ENCODE assay signal across 26 cellular contexts in genomic region chr12:109919466-109919865, GRCh38.
"Had no signal": no experiment of that assay in that cellular context is flagged by ENCODE, and none has a peak within 500 bp of the region (broad histone marks: within the 10 kb centered on the region; RNA-seq: fewer than 3 reads in every experiment).

No MANE protein-coding gene starts in this region.

- H3K4me2 ChIP-seq: hepatocyte had no signal

- DNase-seq: effector CD4-positive, alpha-beta T cell; endodermal cell; erythroblast; foreskin keratinocyte; head of caudate nucleus; kidney; left cardiac atrium; left ventricle myocardium inferior; lower lobe of right lung; mesenchymal stem cell; naive thymus-derived CD4-positive, alpha-beta T cell; psoas muscle; retina; stimulated activated CD4-positive, alpha-beta T cell treated with anti-CD3 and anti-CD28 coated beads, Interleukin-2, amount 100 ng/mL, for 24 hours; stimulated activated CD4-positive, alpha-beta T cell treated with anti-CD3 and anti-CD28 coated beads, Interleukin-4, amount 100 ng/mL, for 4 hours; stimulated activated naive B cell treated with anti-CD40 and anti-IgM and Interleukin-4, amounts not matched to agents 10 μg/mL and 1 μg/mL and 100 μg/mL, for 72 hours; stimulated activated naive CD8-positive, alpha-beta T cell treated with anti-CD3 and anti-CD28 coated beads, Interleukin-15, amount 100 ng/mL, for 72 hours; testis had no signal

- H3K27me3 ChIP-seq: foreskin keratinocyte, hepatocyte, neutrophil, right lobe of liver, testis, tibial nerve, upper lobe of right lung, vagina had no signal

- H3K4me1 Mint-ChIP-seq: endodermal cell; stimulated activated naive B cell treated with anti-CD40 and anti-IgM and Interleukin-4, amounts not matched to agents 10 μg/mL and 1 μg/mL and 100 μg/mL, for 72 hours; stimulated activated naive CD8-positive, alpha-beta T cell treated with anti-CD3 and anti-CD28 coated beads, Interleukin-15, amount 100 ng/mL, for 72 hours had no signal

- H3K79me2 ChIP-seq: hepatocyte had no signal

- H2AFZ ChIP-seq: hepatocyte had no signal

- ATAC-seq: foreskin keratinocyte; left cardiac atrium; lower lobe of right lung; naive thymus-derived CD4-positive, alpha-beta T cell; psoas muscle; right lobe of liver; stimulated activated naive B cell treated with anti-CD40 and anti-IgM and Interleukin-4, amounts not matched to agents 10 μg/mL and 1 μg/mL and 100 μg/mL, for 72 hours; stimulated activated naive CD8-positive, alpha-beta T cell treated with anti-CD3 and anti-CD28 coated beads, Interleukin-15, amount 100 ng/mL, for 72 hours; upper lobe of right lung had no signal

- H3K9me3 ChIP-seq: left ventricle myocardium inferior, lower lobe of right lung, neutrophil, psoas muscle, right lobe of liver, testis, tibial nerve, upper lobe of right lung, vagina had no signal

- H3K27me3 Mint-ChIP-seq: naive thymus-derived CD4-positive, alpha-beta T cell; stimulated activated naive B cell treated with anti-CD40 and anti-IgM and Interleukin-4, amounts not matched to agents 10 μg/mL and 1 μg/mL and 100 μg/mL, for 72 hours; stimulated activated naive CD8-positive, alpha-beta T cell treated with anti-CD3 and anti-CD28 coated beads, Interleukin-15, amount 100 ng/mL, for 72 hours had no signal

- H3K27ac ChIP-seq: foreskin keratinocyte, hepatocyte, left ventricle myocardium inferior, lower lobe of right lung, neutrophil, psoas muscle, right lobe of liver, skin epidermis, testis, tibial nerve, upper lobe of right lung, vagina had no signal

- H3K4me3 Mint-ChIP-seq: endodermal cell; naive thymus-derived CD4-positive, alpha-beta T cell; stimulated activated naive B cell treated with anti-CD40 and anti-IgM and Interleukin-4, amounts not matched to agents 10 μg/mL and 1 μg/mL and 100 μg/mL, for 72 hours; stimulated activated naive CD8-positive, alpha-beta T cell treated with anti-CD3 and anti-CD28 coated beads, Interleukin-15, amount 100 ng/mL, for 72 hours had no signal

- H3K4me1 ChIP-seq: foreskin keratinocyte, left ventricle myocardium inferior, lower lobe of right lung, psoas muscle, right lobe of liver, testis, upper lobe of right lung, vagina had no signal

- H3K9me3 Mint-ChIP-seq: endodermal cell; naive thymus-derived CD4-positive, alpha-beta T cell; stimulated activated naive B cell treated with anti-CD40 and anti-IgM and Interleukin-4, amounts not matched to agents 10 μg/mL and 1 μg/mL and 100 μg/mL, for 72 hours; stimulated activated naive CD8-positive, alpha-beta T cell treated with anti-CD3 and anti-CD28 coated beads, Interleukin-15, amount 100 ng/mL, for 72 hours had no signal

- H3K4me3 ChIP-seq: hepatocyte, left ventricle myocardium inferior, lower lobe of right lung, psoas muscle, right lobe of liver, skin epidermis, testis, tibial nerve, upper lobe of right lung, vagina had no signal

- FAIRE-seq: endothelial cell of umbilical vein, kidney had no signal

- H3K27ac Mint-ChIP-seq: endodermal cell; stimulated activated naive B cell treated with anti-CD40 and anti-IgM and Interleukin-4, amounts not matched to agents 10 μg/mL and 1 μg/mL and 100 μg/mL, for 72 hours had no signal
